Comparison of ENCODE assay signal across 20 cellular contexts in genomic region chr5:40355181-40355580, GRCh38.
A peak's percentile ranks its signal among the peaks of the same experiment; 100 is the strongest.
DNase-seq lines count a peak whose midpoint lies in the region; ATAC-seq, FAIRE-seq and TF ChIP-seq lines count a peak whose summit lies in the region.
"Had no signal": no experiment of that assay in that cellular context is flagged by ENCODE, and none has a peak within 500 bp of the region (broad histone marks: within the 10 kb centered on the region; RNA-seq: fewer than 3 reads in every experiment).

No MANE protein-coding gene starts in this region.

- H3K36me3 ChIP-seq in neutrophil: no peaks in the 10 kb centered on the region
- H3K36me3 ChIP-seq: BE2C, HAP-1 had no signal

- H3K9me3 ChIP-seq in A549 (peaks cover 2% of the 10 kb centered on the region; the same call in 2 of the 3 replicates), neutrophil (no peaks in the 10 kb centered on the region)
- H3K9me3 ChIP-seq: BE2C, Caco-2, HAP-1 had no signal

- POLR2A ChIA-PET in A549 (lab: Yijun Ruan, JAX): no interaction called here

- peaks cover 42 to 48% of the 10 kb centered on the region in 2 donors for H3K4me1 Mint-ChIP-seq in immature natural killer cell

- 53% methylated on average over 5 of the region's 6 CpGs for WGBS in A549 (ENCODE audit: missing lambda C conversion rate)

- TF ChIP-seq CTCF in A549 (IDR thresholded peaks at IDR 0.05): no peak
- no peak for TF ChIP-seq CTCF in neutrophil (IDR thresholded peaks at IDR 0.05)
- no peak for TF ChIP-seq CTCF in foreskin fibroblast (IDR thresholded peaks at IDR 0.05; ENCODE audit: low read depth, low read length)

- ATAC-seq in A549: no peak
- no peak for ATAC-seq in HG02610 (IDR thresholded peaks at IDR 0.05; ENCODE audit: unreplicated experiment)

- TF ChIP-seq RAD21 in A549 (conservative IDR thresholded peaks at IDR 0.05 in 1 of 2, IDR thresholded peaks at IDR 0.05 in 1 of 2): no peak

- peak; percentile 8; the same call in 1 of the 2 replicates for TF ChIP-seq POLR2A in A549 (IDR thresholded peaks at IDR 0.05; ENCODE audit: low read length)

- H3K27ac ChIP-seq in A549 (no peak overlapping the region), neutrophil (peak overlapping the region; percentile 82)
- H3K27ac ChIP-seq: GM23248 had no signal

- H3K4me3 ChIP-seq in A549 (no peak overlapping the region), neutrophil (ENCODE audit: low read depth in 1 of 2, low read length in 1 of 2) (no peak overlapping the region), foreskin fibroblast (ENCODE audit: low read depth in 1 of 2, low read length in 2 of 2) (no peak overlapping the region)
- H3K4me3 ChIP-seq: GM23248, HAP-1 had no signal

- no peak overlapping the region for H3K4me2 ChIP-seq in A549

- H3K36me3 Mint-ChIP-seq in immature natural killer cell: peaks cover 0 to 12% (median 0%) of the 10 kb centered on the region in 3 donors

- peaks cover 2 to 12% (median 6%) of the 10 kb centered on the region in 6 donors for H3K9me3 Mint-ChIP-seq in immature natural killer cell

- DNase-seq in A549 (ENCODE audit: low read depth in 1 of 2, low spot score in 1 of 2): no peak
- DNase-seq in HTR-8/SVneo (ENCODE audit: insufficient read length, low spot score): no peak
- DNase-seq in immature natural killer cell: no peak
- no peak for DNase-seq in foreskin fibroblast
- DNase-seq in mesenteric fat pad (ENCODE audit: low spot score): no peak
- DNase-seq in NCI-H187 (lab: John Stamatoyannopoulos, UW): no peak
- DNase-seq: ACHN; BE2C; C1 segment of cervical spinal cord; Caco-2; CD4-positive, alpha-beta T cell; GM23248; IMR-90 had no signal

- no peaks in the 10 kb centered on the region for H3K27me3 ChIP-seq in neutrophil
- H3K27me3 ChIP-seq: BE2C had no signal

- no peaks in the 10 kb centered on the region for H3K4me1 ChIP-seq in A549
- peaks cover 22 to 24% of the 10 kb centered on the region in 2 experiments for H3K4me1 ChIP-seq in neutrophil (ENCODE audit: control insufficient read depth in 1 of 2, insufficient read depth in 1 of 2, low read depth in 1 of 2, low read length in 1 of 2)
- H3K4me1 ChIP-seq: BE2C, Caco-2, HAP-1 had no signal

- no peak for TF ChIP-seq EP300 in A549 (IDR thresholded peaks at IDR 0.05)

- H3K4me3 Mint-ChIP-seq in immature natural killer cell: peak overlapping the region in 3 of 5 donors; percentile 25 to 61 (median 39)
- H3K4me3 Mint-ChIP-seq: CD4-positive, alpha-beta T cell had no signal

- CTCF ChIA-PET in A549 (lab: Yijun Ruan, JAX): no interaction called here

- H3K27ac Mint-ChIP-seq in immature natural killer cell: peak overlapping the region in 2 of 6 donors; percentile 47 to 48
- H3K27ac Mint-ChIP-seq: CD4-positive, alpha-beta T cell had no signal

- FAIRE-seq in A549 (lab: Jason Lieb, UNC) (no peak), HTR-8/SVneo (lab: Jason Lieb, UNC) (peak; percentile 71)
- FAIRE-seq: D721Med, G401.6, GM12891, GM19239 had no signal

- peaks cover 0 to 5% (median 0%) of the 10 kb centered on the region in 3 donors for H3K27me3 Mint-ChIP-seq in immature natural killer cell (ENCODE audit: low read depth in 3 of 3)
- H3K27me3 Mint-ChIP-seq: CD4-positive, alpha-beta T cell had no signal

TF ChIP-seq in A549, 52 proteins besides CTCF, POLR2A, EP300 and RAD21:
- TF ChIP-seq HEYL (CRISPR knock-in tag; IDR thresholded peaks at IDR 0.05): no peak
- no peak for TF ChIP-seq CEBPB (IDR thresholded peaks at IDR 0.05)
- TF ChIP-seq HOXB5 (CRISPR knock-in tag; IDR thresholded peaks at IDR 0.05): no peak
- no peak for TF ChIP-seq RARB (CRISPR knock-in tag; IDR thresholded peaks at IDR 0.05)
- no peak for TF ChIP-seq ZFP36 (IDR thresholded peaks at IDR 0.05; ENCODE audit: borderline replicate concordance, partially characterized antibody)
- no peak for TF ChIP-seq SREBF2 (IDR thresholded peaks at IDR 0.05)
- TF ChIP-seq KDM1A (IDR thresholded peaks at IDR 0.05; ENCODE audit: low read depth): no peak
- TF ChIP-seq MAZ (IDR thresholded peaks at IDR 0.05; ENCODE audit: borderline replicate concordance, low read depth, low read length): no peak
